ENCODE assay signal across 17 cellular contexts in genomic region chr19:28582807-28583206, GRCh38.
DNase-seq lines count a peak whose midpoint lies in the region; ATAC-seq and TF ChIP-seq lines count a peak whose summit lies in the region.
"Had no signal": no experiment of that assay in that cellular context is flagged by ENCODE, and none has a peak within 500 bp of the region (broad histone marks: within the 10 kb centered on the region; RNA-seq: fewer than 3 reads in every experiment).

No MANE protein-coding gene starts in this region.

- H3K27me3 Mint-ChIP-seq in WTC11 (ENCODE audit: low read depth): no peaks in the 10 kb centered on the region
- no peaks in the 10 kb centered on the region for H3K27me3 Mint-ChIP-seq in endodermal cell (ENCODE audit: insufficient read depth)
- H3K27me3 Mint-ChIP-seq in stimulated activated memory B cell treated with anti-CD40 and anti-IgM and Interleukin-4, amounts not matched to agents 10 μg/mL and 1 μg/mL and 100 μg/mL, for 72 hours: no peaks in the 10 kb centered on the region
- no peaks in the 10 kb centered on the region for H3K27me3 Mint-ChIP-seq in endothelial cell (ENCODE audit: unreplicated experiment)

- H3K4me1 ChIP-seq in endodermal cell (ENCODE audit: control insufficient read depth, insufficient read depth, low read length): no peaks in the 10 kb centered on the region
- peaks cover 27% of the 10 kb centered on the region; the same call in 1 of the 2 replicates for H3K4me1 ChIP-seq in iPS-20b (ENCODE audit: insufficient read depth, low read length)

- ATAC-seq in WTC11 (0 out of 2 replicates have a peak, but pooled peaks have one; percentile 8), HG03469 (IDR thresholded peaks at IDR 0.05; ENCODE audit: unreplicated experiment) (no peak)
- no peak for ATAC-seq in stimulated activated memory B cell treated with anti-CD40 and anti-IgM and Interleukin-4, amounts not matched to agents 10 μg/mL and 1 μg/mL and 100 μg/mL, for 72 hours
- ATAC-seq: CD8-positive, alpha-beta T cell; GM12878 had no signal

- peaks cover 2% of the 10 kb centered on the region; the same call in 1 of the 2 replicates for H3K36me3 Mint-ChIP-seq in WTC11
- H3K36me3 Mint-ChIP-seq in endodermal cell (ENCODE audit: low read depth): no peaks in the 10 kb centered on the region
- H3K36me3 Mint-ChIP-seq in stimulated activated memory B cell treated with anti-CD40 and anti-IgM and Interleukin-4, amounts not matched to agents 10 μg/mL and 1 μg/mL and 100 μg/mL, for 72 hours: no peaks in the 10 kb centered on the region
- H3K36me3 Mint-ChIP-seq in endothelial cell (ENCODE audit: low read depth, unreplicated experiment): no peaks in the 10 kb centered on the region
- H3K36me3 Mint-ChIP-seq: CD14-positive monocyte; CD8-positive, alpha-beta T cell had no signal

- no peaks in the 10 kb centered on the region for H3K9me3 ChIP-seq in endodermal cell (ENCODE audit: control insufficient read depth, low read length)
- H3K9me3 ChIP-seq in iPS-20b (ENCODE audit: insufficient read depth, low read depth, low read length): no peaks in the 10 kb centered on the region
- H3K9me3 ChIP-seq: BLaER1 had no signal

- H3K9me3 Mint-ChIP-seq in WTC11 (peaks cover 4% of the 10 kb centered on the region; the same call in 1 of the 2 replicates), endodermal cell (no peaks in the 10 kb centered on the region), endothelial cell (ENCODE audit: unreplicated experiment) (no peaks in the 10 kb centered on the region)
- H3K9me3 Mint-ChIP-seq in stimulated activated memory B cell treated with anti-CD40 and anti-IgM and Interleukin-4, amounts not matched to agents 10 μg/mL and 1 μg/mL and 100 μg/mL, for 72 hours: peaks cover 12% of the 10 kb centered on the region
- H3K9me3 Mint-ChIP-seq: CD8-positive, alpha-beta T cell had no signal

- H3K36me3 ChIP-seq in endodermal cell (ENCODE audit: control insufficient read depth, insufficient read depth, low read length) (no peaks in the 10 kb centered on the region), iPS-20b (ENCODE audit: insufficient read depth, low read depth, low read length) (no peaks in the 10 kb centered on the region)
- H3K36me3 ChIP-seq: BLaER1 had no signal

- POLR2A ChIA-PET in WTC11 (lab: Charles Lee): no interaction called here

- TF ChIP-seq CTCF in WTC11 (IDR thresholded peaks at IDR 0.05) (no peak), endodermal cell (conservative IDR thresholded peaks at IDR 0.05) (no peak), endothelial cell (IDR thresholded peaks at IDR 0.05; ENCODE audit: unreplicated experiment) (no peak)

- no peak overlapping the region for H3K4me3 ChIP-seq in endodermal cell (ENCODE audit: low read length)
- no peak overlapping the region for H3K4me3 ChIP-seq in iPS-20b (ENCODE audit: low read length)
- H3K4me3 ChIP-seq: BLaER1, GM12878 had no signal

- H3K4me1 Mint-ChIP-seq in WTC11 (peaks cover 51% of the 10 kb centered on the region), endodermal cell (peaks cover 18% of the 10 kb centered on the region), endothelial cell (ENCODE audit: unreplicated experiment) (no peaks in the 10 kb centered on the region)
- H3K4me1 Mint-ChIP-seq in stimulated activated memory B cell treated with anti-CD40 and anti-IgM and Interleukin-4, amounts not matched to agents 10 μg/mL and 1 μg/mL and 100 μg/mL, for 72 hours: no peaks in the 10 kb centered on the region
- H3K4me1 Mint-ChIP-seq: CD14-positive monocyte had no signal

- H3K4me3 Mint-ChIP-seq in WTC11 (no peak overlapping the region), endodermal cell (no peak overlapping the region), endothelial cell (ENCODE audit: unreplicated experiment) (no peak overlapping the region)
- no peak overlapping the region for H3K4me3 Mint-ChIP-seq in stimulated activated memory B cell treated with anti-CD40 and anti-IgM and Interleukin-4, amounts not matched to agents 10 μg/mL and 1 μg/mL and 100 μg/mL, for 72 hours
- H3K4me3 Mint-ChIP-seq: CD14-positive monocyte; CD8-positive, alpha-beta T cell had no signal

- peak; percentile 5 for DNase-seq in NCI-H526 treated with DMSO at 0.1 percent for 48 hours (lab: John Stamatoyannopoulos, UW)
- no peak for DNase-seq in NCI-H526 (lab: John Stamatoyannopoulos, UW)
- DNase-seq in WTC11 (ENCODE audit: low spot score): no peak
- peak; percentile 26 for DNase-seq in endodermal cell
- no peak for DNase-seq in endothelial cell (ENCODE audit: low spot score)
- DNase-seq: Calu3; CD8-positive, alpha-beta T cell; DMS79 treated with DMSO at 0.1 percent for 48 hours; HCEC 1CT; IMR-90 had no signal

- H3K9ac ChIP-seq in endodermal cell (ENCODE audit: extremely low read depth, low read length, poor library complexity, severe bottlenecking) (no peak overlapping the region), iPS-20b (ENCODE audit: low read depth, low read length) (peak overlapping the region; percentile 28; the same call in 1 of the 2 replicates)
- H3K9ac ChIP-seq: BLaER1 had no signal

- H3K27ac ChIP-seq in endodermal cell (ENCODE audit: low read depth, low read length) (no peak overlapping the region), iPS-20b (ENCODE audit: low read length) (no peak overlapping the region)
- H3K27ac ChIP-seq: 22Rv1, BLaER1 had no signal

- peak overlapping the region; percentile 91 for H3K27ac Mint-ChIP-seq in WTC11
- H3K27ac Mint-ChIP-seq in endodermal cell: no peak overlapping the region
- no peak overlapping the region for H3K27ac Mint-ChIP-seq in stimulated activated memory B cell treated with anti-CD40 and anti-IgM and Interleukin-4, amounts not matched to agents 10 μg/mL and 1 μg/mL and 100 μg/mL, for 72 hours
- H3K27ac Mint-ChIP-seq in endothelial cell (ENCODE audit: unreplicated experiment): no peak overlapping the region
- H3K27ac Mint-ChIP-seq: CD8-positive, alpha-beta T cell had no signal

- 57 to 77% methylated on average over 2 of the region's 2 CpGs for WGBS in endodermal cell (ENCODE audit: insufficient coverage in 1 of 2, insufficient read length in 1 of 2), 2 experiments

- no peaks in the 10 kb centered on the region for H3K27me3 ChIP-seq in endodermal cell (ENCODE audit: control insufficient read depth, insufficient read depth, low read length, poor library complexity, severe bottlenecking)
- no peaks in the 10 kb centered on the region for H3K27me3 ChIP-seq in iPS-20b (ENCODE audit: insufficient read depth, low read length)
- H3K27me3 ChIP-seq: BLaER1 had no signal

- CTCF ChIA-PET in WTC11 (lab: Charles Lee): interaction anchor here (1.1 to 2.7 kb wide), 3 partner anchors 12 to 51 kb away, joined by 4 to 18 read pairs (median 8); no protein-coding TSS in a partner anchor

TF ChIP-seq in WTC11, 78 proteins besides CTCF, POLR2A, EP300 and RAD21:
- TF ChIP-seq ATF1 (CRISPR knock-in tag; IDR thresholded peaks at IDR 0.05) (no peak), GABPB1 (CRISPR knock-in tag; IDR thresholded peaks at IDR 0.05) (no peak), RORB (CRISPR knock-in tag; IDR thresholded peaks at IDR 0.05) (no peak), E2F4 (CRISPR knock-in tag; IDR thresholded peaks at IDR 0.05; ENCODE audit: borderline replicate concordance, low read depth) (no peak), NFYB (CRISPR knock-in tag; conservative IDR thresholded peaks at IDR 0.05; ENCODE audit: low read depth) (no peak)

Comparison
In these comparisons a context has a peak if more than half of its experiments do, and no peak if none do; other contexts are left out.
1. DNase-seq: peak in NCI-H526 treated with DMSO at 0.1 percent for 48 hours (single experiment) and endodermal cell (single experiment); none in NCI-H526 (0 of 2), WTC11 (single experiment) and endothelial cell (single experiment).